9 cellular contexts compared by ENCODE assay signal in the genomic region with DNA sequence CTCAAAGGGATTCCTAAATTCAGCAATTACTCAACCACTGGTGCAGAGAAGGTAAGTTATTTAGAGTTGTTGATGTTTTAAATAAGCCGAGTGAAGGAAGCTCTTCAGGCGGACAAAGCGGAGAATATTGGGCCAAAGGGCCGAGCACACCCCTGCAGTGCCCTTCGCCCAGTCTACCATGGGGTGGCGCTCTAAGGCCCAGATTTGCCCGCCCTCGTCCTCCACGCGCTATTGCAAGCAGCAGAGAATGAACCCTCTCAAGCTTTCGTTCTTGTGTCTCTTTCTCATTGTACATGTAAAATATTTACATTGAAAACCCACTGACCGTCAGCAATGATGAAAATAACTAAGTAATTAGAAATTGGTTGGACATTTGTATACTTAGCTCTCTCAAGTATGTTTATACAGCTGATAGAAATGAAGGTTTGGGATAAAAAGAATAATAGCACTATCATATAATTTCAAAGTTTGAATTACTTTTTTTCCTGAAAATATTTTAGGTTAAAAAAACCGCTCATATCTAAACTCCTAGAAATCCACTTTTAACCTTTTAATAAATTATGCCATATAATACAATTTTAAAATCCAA.
DNase-seq lines count a peak whose midpoint lies in the region; ATAC-seq, FAIRE-seq and TF ChIP-seq lines count a peak whose summit lies in the region.
"Had no signal": no experiment of that assay in that cellular context is flagged by ENCODE, and none has a peak within 500 bp of the region (broad histone marks: within the 10 kb centered on the region; RNA-seq: fewer than 3 reads in every experiment).

No MANE protein-coding gene starts in this region.

- DNase-seq in stimulated activated CD4-positive, alpha-beta T cell treated with anti-CD3 and anti-CD28 coated beads, Interleukin-4, amount 100 ng/mL, for 48 hours (ENCODE audit: low read depth in 2 of 2), result peak; percentile 1 to 11
- no peak for DNase-seq in stimulated activated CD4-positive, alpha-beta T cell treated with anti-CD3 and anti-CD28 coated beads, Interleukin-4, amount 100 ng/mL, for 4 hours
- DNase-seq in SK-N-MC (ENCODE audit: low read depth, low spot score), result no peak
- DNase-seq in fibroblast of the conjunctiva (ENCODE audit: low read depth), result peak; percentile 49
- DNase-seq in pancreas, result peak in 4 of 6 donors; percentile 18 to 58 (median 19)
- DNase-seq in activated effector memory CD4-positive, alpha-beta T cell treated with Interleukin-2 at 50 U/mL for 16 hours, result no peak

- ATAC-seq in HG03196 (IDR thresholded peaks at IDR 0.05; ENCODE audit: unreplicated experiment) (peak; percentile 85), pancreas (peak in 3 of 4 donors; percentile 63 to 79 (median 67)), HG02840 (IDR thresholded peaks at IDR 0.05; ENCODE audit: low FRiP score, unreplicated experiment) (no peak)

- H3K9ac ChIP-seq in SK-N-MC (ENCODE audit: insufficient read length), result no peak overlapping the region

- no peaks in the 10 kb centered on the region for H3K4me1 ChIP-seq in pancreas

- no peak for FAIRE-seq in pancreas (lab: Jason Lieb, UNC)

- TF ChIP-seq CTCF in pancreas (IDR thresholded peaks at IDR 0.05), result no peak

- no peaks in the 10 kb centered on the region for H3K36me3 ChIP-seq in SK-N-MC (ENCODE audit: insufficient read depth, low read length)
- H3K36me3 ChIP-seq in pancreas, result no peaks in the 10 kb centered on the region

- no peak overlapping the region for H3K27ac ChIP-seq in SK-N-MC
- H3K27ac ChIP-seq in pancreas, result no peak overlapping the region
- H3K27ac ChIP-seq: epithelial cell of prostate had no signal

- intact Hi-C loops in pancreas (cut with DNase I), result no loop called here

- H3K9me3 ChIP-seq in SK-N-MC (ENCODE audit: low read depth, low read length) (no peaks in the 10 kb centered on the region), pancreas (no peaks in the 10 kb centered on the region)

- 0 out of 2 replicates have a peak overlapping the region, but pooled peaks have one; percentile 28 for H3K4me3 ChIP-seq in SK-N-MC
- H3K4me3 ChIP-seq in pancreas, result no peak overlapping the region

- 7 to 8% methylated on average over 13 of the region's 13 CpGs for WGBS in pancreas, 2 donors

- H3K27me3 ChIP-seq in pancreas, result peaks cover 3 to 23% (median 6%) of the 10 kb centered on the region in 4 donors

Comparison
In these comparisons a context has a peak if more than half of its experiments do, and no peak if none do; other contexts are left out.
1. DNase-seq: peak in stimulated activated CD4-positive, alpha-beta T cell treated with anti-CD3 and anti-CD28 coated beads, Interleukin-4, amount 100 ng/mL, for 48 hours (2 of 2), fibroblast of the conjunctiva (single experiment) and pancreas (4 of 6); none in stimulated activated CD4-positive, alpha-beta T cell treated with anti-CD3 and anti-CD28 coated beads, Interleukin-4, amount 100 ng/mL, for 4 hours (0 of 2), SK-N-MC (single experiment) and activated effector memory CD4-positive, alpha-beta T cell treated with Interleukin-2 at 50 U/mL for 16 hours (single experiment).